ENCODE assay signal across 26 cellular contexts in genomic region chr11:134819026-134819425, GRCh38.
DNase-seq lines count a peak whose midpoint lies in the region; ATAC-seq, FAIRE-seq and TF ChIP-seq lines count a peak whose summit lies in the region.
"Had no signal": no experiment of that assay in that cellular context is flagged by ENCODE, and none has a peak within 500 bp of the region (broad histone marks: within the 10 kb centered on the region; RNA-seq: fewer than 3 reads in every experiment).

No MANE protein-coding gene starts in this region.

- in situ Hi-C loops in HepG2 (cut with HindIII; ENCODE audit: extremely low pct_ligation_motif_present, low pct_unique_long_range_greater_than_20kb), result no loop called here

- no peak overlapping the region for H3K4me3 Mint-ChIP-seq in T-helper 17 cell
- H3K4me3 Mint-ChIP-seq: activated B cell treated with CpG ODN at 0.5 μM for 24 hours; activated CD8-positive, alpha-beta T cell treated with anti-CD3 and anti-CD28 coated beads for 36 hours; dendritic cell treated with granulocyte-macrophage colony-stimulating factor and Interleukin-4, amounts not matched to agents 40 ng/mL and 50 ng/mL, for 4 days; naive thymus-derived CD8-positive, alpha-beta T cell had no signal

- H3K27me3 Mint-ChIP-seq in T-helper 17 cell, result peaks cover 64% of the 10 kb centered on the region

- no peaks in the 10 kb centered on the region for H3F3A ChIP-seq in PC-3 (ENCODE audit: low read length, unreplicated experiment)

- CTCF ChIA-PET in HepG2 (lab: Yijun Ruan, JAX; ENCODE audit: low intra/inter-chr PET ratio, low total read pairs), result no interaction called here
- CTCF ChIA-PET in PC-3 (lab: Charles Lee), result interaction anchor here (0.6 kb wide), 1 partner anchor 36 kb away, joined by 4 read pairs; no protein-coding TSS in a partner anchor

- TF ChIP-seq EP300 in HepG2 (IDR thresholded peaks at IDR 0.05; ENCODE audit: low read depth in 2 of 2, low read length in 2 of 2) (no peak), HepG2 (CRISPR knock-in tag; IDR thresholded peaks at IDR 0.05; ENCODE audit: borderline replicate concordance) (no peak)

- H3K4me2 ChIP-seq in HepG2 (ENCODE audit: low read depth, low read length) (no peak overlapping the region), PC-3 (ENCODE audit: low read length) (peak overlapping the region; percentile 45)
- H3K4me2 ChIP-seq: KMS-11 had no signal

- H3K79me2 ChIP-seq in HepG2 (ENCODE audit: insufficient read depth, low read length) (no peaks in the 10 kb centered on the region), PC-3 (ENCODE audit: low read length) (no peaks in the 10 kb centered on the region)

- TF ChIP-seq CTCF in HepG2 (CRISPR knock-in tag; IDR thresholded peaks at IDR 0.05) (no peak), right lobe of liver (IDR thresholded peaks at IDR 0.05) (no peak), PC-3 (conservative IDR thresholded peaks at IDR 0.05; ENCODE audit: low read depth, low read length) (0 out of 2 replicates have a peak, but pooled peaks have one; percentile 21), lower leg skin (IDR thresholded peaks at IDR 0.05) (no peak)

- H3K27me3 ChIP-seq in HepG2 (ENCODE audit: control insufficient read depth in 1 of 2, insufficient read depth in 2 of 2, low read length in 2 of 2) (no peaks in the 10 kb centered on the region), right lobe of liver (no peaks in the 10 kb centered on the region), PC-3 (ENCODE audit: low read length) (no peaks in the 10 kb centered on the region)
- H3K27me3 ChIP-seq: brain microvascular endothelial cell, upper lobe of right lung had no signal

- H2AFZ ChIP-seq in HepG2 (ENCODE audit: low read length) (no peak overlapping the region), PC-3 (ENCODE audit: low read length) (0 out of 2 replicates have a peak overlapping the region, but pooled peaks have one; percentile 16)

- H3K9ac ChIP-seq in HepG2 (ENCODE audit: insufficient read depth, low read depth, low read length) (no peak overlapping the region), PC-3 (ENCODE audit: low read length) (no peak overlapping the region)
- H3K9ac ChIP-seq: KMS-11 had no signal

- POLR2A ChIA-PET in HepG2 (lab: Yijun Ruan, JAX), result no interaction called here
- POLR2A ChIA-PET in PC-3 (lab: Charles Lee; ENCODE audit: unreplicated experiment), result no interaction called here

- no peaks in the 10 kb centered on the region for H3K9me2 ChIP-seq in PC-3 (replicated peaks; ENCODE audit: low read length)

- intact Hi-C loops in HepG2 (cut with micrococcal nuclease; ENCODE audit: unreplicated experiment) (no loop called here), right lobe of liver (cut with DNase I) (no loop called here), PC-3 (cut with micrococcal nuclease) (no loop called here), lower leg skin (cut with DNase I; ENCODE audit: low total_unique reads) (no loop called here)

- no peak overlapping the region for H3K27ac ChIP-seq in HepG2 (ENCODE audit: extremely low read length, insufficient read depth, low read length)
- no peak overlapping the region for H3K27ac ChIP-seq in right lobe of liver
- H3K27ac ChIP-seq in PC-3 (ENCODE audit: low read length), result no peak overlapping the region
- H3K27ac ChIP-seq: brain microvascular endothelial cell, gastrocnemius medialis, KMS-11, lower lobe of right lung, prostate gland, spleen, upper lobe of right lung had no signal

- BruUV-seq in HepG2 (replicated peaks; lab: Mats Ljungman, UMichigan) (no TSS peak), PC-3 (replicated peaks; lab: Mats Ljungman, UMichigan) (no TSS peak)

- FAIRE-seq in HepG2 (lab: Jason Lieb, UNC), result no peak
- FAIRE-seq: GM12891 had no signal

- ATAC-seq in HepG2 (peak; percentile 41; the same call in 1 of the 3 replicates), right lobe of liver (no peak), PC-3 (no peak), T-helper 17 cell (no peak), GM18520 (IDR thresholded peaks at IDR 0.05; ENCODE audit: unreplicated experiment) (no peak)
- ATAC-seq: activated CD8-positive, alpha-beta T cell treated with anti-CD3 and anti-CD28 coated beads for 36 hours; gastrocnemius medialis; naive thymus-derived CD8-positive, alpha-beta T cell; Right ventricle myocardium inferior had no signal

- H3K9me3 ChIP-seq in HepG2 (ENCODE audit: low read length) (no peaks in the 10 kb centered on the region), right lobe of liver (no peaks in the 10 kb centered on the region), PC-3 (ENCODE audit: low read length) (peaks cover 7% of the 10 kb centered on the region; the same call in 1 of the 2 replicates), T-helper 17 cell (ENCODE audit: control insufficient read depth, low read length, poor library complexity, severe bottlenecking) (no peaks in the 10 kb centered on the region)
- H3K9me3 ChIP-seq: gastrocnemius medialis, lower lobe of right lung, prostate gland, spleen, upper lobe of right lung had no signal

- no peak overlapping the region for H3K27ac Mint-ChIP-seq in T-helper 17 cell
- H3K27ac Mint-ChIP-seq: activated B cell treated with CpG ODN at 0.5 μM for 24 hours; activated CD8-positive, alpha-beta T cell treated with anti-CD3 and anti-CD28 coated beads for 36 hours; dendritic cell treated with granulocyte-macrophage colony-stimulating factor and Interleukin-4, amounts not matched to agents 40 ng/mL and 50 ng/mL, for 4 days had no signal

- H4K20me1 ChIP-seq in HepG2 (ENCODE audit: insufficient read depth, low read length), result no peaks in the 10 kb centered on the region
- no peaks in the 10 kb centered on the region for H4K20me1 ChIP-seq in PC-3 (ENCODE audit: low read length)

- H3K36me3 Mint-ChIP-seq in T-helper 17 cell (ENCODE audit: low read depth), result no peaks in the 10 kb centered on the region
- H3K36me3 Mint-ChIP-seq: naive thymus-derived CD8-positive, alpha-beta T cell had no signal

- TF ChIP-seq POLR2A in HepG2 (IDR thresholded peaks at IDR 0.05; ENCODE audit: insufficient read depth in 1 of 2, low read depth in 2 of 2, low read length in 2 of 2) (no peak), right lobe of liver (IDR thresholded peaks at IDR 0.05) (no peak), lower leg skin (IDR thresholded peaks at IDR 0.05) (no peak)

- H3K4me3 ChIP-seq in HepG2 (replicated peaks in 1 of 3; ENCODE audit: insufficient read depth in 1 of 3, low read depth in 2 of 3, low read length in 3 of 3), result no peak overlapping the region
- no peak overlapping the region for H3K4me3 ChIP-seq in right lobe of liver
- H3K4me3 ChIP-seq in PC-3 (ENCODE audit: low read length), result no peak overlapping the region
- H3K4me3 ChIP-seq in lower leg skin (ENCODE audit: low read depth, poor library complexity, severe bottlenecking), result no peak overlapping the region
- H3K4me3 ChIP-seq: gastrocnemius medialis, lower lobe of right lung, prostate gland, spleen, upper lobe of right lung had no signal

- no peaks in the 10 kb centered on the region for H3K36me3 ChIP-seq in HepG2 (replicated peaks in 1 of 2; ENCODE audit: control insufficient read depth in 1 of 2, insufficient read depth in 2 of 2, low read length in 2 of 2)
- no peaks in the 10 kb centered on the region for H3K36me3 ChIP-seq in right lobe of liver
- H3K36me3 ChIP-seq in PC-3 (ENCODE audit: low read depth, low read length), result no peaks in the 10 kb centered on the region
- H3K36me3 ChIP-seq: brain microvascular endothelial cell, gastrocnemius medialis, lower lobe of right lung, prostate gland, spleen, upper lobe of right lung had no signal

- DNase-seq in HepG2 (ENCODE audit: low spot score) (no peak), right lobe of liver (no peak), PC-3 (no peak), iPS-NIHi7 (ENCODE audit: extremely low spot score) (peak; percentile 44), T-helper 17 cell (no peak), lower leg skin (ENCODE audit: low spot score in 2 of 2) (no peak), pons (ENCODE audit: low spot score) (no peak)
- DNase-seq: activated B cell treated with CpG ODN at 0.5 μM for 24 hours; activated CD8-positive, alpha-beta T cell treated with anti-CD3 and anti-CD28 coated beads for 36 hours; brain microvascular endothelial cell; COR-L47; gastrocnemius medialis; GDM1; lower lobe of right lung; naive thymus-derived CD8-positive, alpha-beta T cell; NCI-H1417 treated with DMSO at 0.1 percent for 48 hours; NCI-H2227 treated with DMSO at 0.1 percent for 48 hours; spleen; T-helper 1 cell; upper lobe of right lung had no signal

- H3K4me1 ChIP-seq in HepG2 (ENCODE audit: insufficient read depth, low read length) (no peaks in the 10 kb centered on the region), right lobe of liver (no peaks in the 10 kb centered on the region), PC-3 (ENCODE audit: insufficient read depth, low read length) (peaks cover 6% of the 10 kb centered on the region; the same call in 1 of the 2 replicates)
- H3K4me1 ChIP-seq: gastrocnemius medialis, lower lobe of right lung, prostate gland, spleen, upper lobe of right lung had no signal

- H3K4me1 Mint-ChIP-seq in T-helper 17 cell, result no peaks in the 10 kb centered on the region
- H3K4me1 Mint-ChIP-seq: activated B cell treated with CpG ODN at 0.5 μM for 24 hours; naive thymus-derived CD8-positive, alpha-beta T cell had no signal

- WGBS in HepG2 (ENCODE audit: low lambda C conversion rate), result 32% methylated on average over 7 of the region's 7 CpGs
- 51% methylated on average over 7 of the region's 7 CpGs for WGBS in right lobe of liver (ENCODE audit: insufficient coverage, low coverage, low lambda C conversion rate, missing lambda C conversion rate)
- WGBS in lower leg skin, 2 donors, result 30 to 41% methylated on average over 7 of the region's 7 CpGs

- no peak for TF ChIP-seq RAD21 in HepG2 (CRISPR knock-in tag; IDR thresholded peaks at IDR 0.05)

TF ChIP-seq in HepG2, 621 proteins besides CTCF, POLR2A, EP300 and RAD21:
- TF ChIP-seq SALL2 (CRISPR knock-in tag; IDR thresholded peaks at IDR 0.05), result no peak
- TF ChIP-seq, protein P1, sequence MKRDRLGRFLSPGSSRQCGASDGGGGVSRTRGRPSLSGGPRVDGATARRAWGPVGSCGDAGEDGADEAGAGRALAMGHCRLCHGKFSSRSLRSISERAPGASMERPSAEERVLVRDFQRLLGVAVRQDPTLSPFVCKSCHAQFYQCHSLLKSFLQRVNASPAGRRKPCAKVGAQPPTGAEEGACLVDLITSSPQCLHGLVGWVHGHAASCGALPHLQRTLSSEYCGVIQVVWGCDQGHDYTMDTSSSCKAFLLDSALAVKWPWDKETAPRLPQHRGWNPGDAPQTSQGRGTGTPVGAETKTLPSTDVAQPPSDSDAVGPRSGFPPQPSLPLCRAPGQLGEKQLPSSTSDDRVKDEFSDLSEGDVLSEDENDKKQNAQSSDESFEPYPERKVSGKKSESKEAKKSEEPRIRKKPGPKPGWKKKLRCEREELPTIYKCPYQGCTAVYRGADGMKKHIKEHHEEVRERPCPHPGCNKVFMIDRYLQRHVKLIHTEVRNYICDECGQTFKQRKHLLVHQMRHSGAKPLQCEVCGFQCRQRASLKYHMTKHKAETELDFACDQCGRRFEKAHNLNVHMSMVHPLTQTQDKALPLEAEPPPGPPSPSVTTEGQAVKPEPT (CRISPR knock-in tag; IDR thresholded peaks at IDR 0.05; ENCODE audit: low read depth), result no peak
